In the genomic region with DNA sequence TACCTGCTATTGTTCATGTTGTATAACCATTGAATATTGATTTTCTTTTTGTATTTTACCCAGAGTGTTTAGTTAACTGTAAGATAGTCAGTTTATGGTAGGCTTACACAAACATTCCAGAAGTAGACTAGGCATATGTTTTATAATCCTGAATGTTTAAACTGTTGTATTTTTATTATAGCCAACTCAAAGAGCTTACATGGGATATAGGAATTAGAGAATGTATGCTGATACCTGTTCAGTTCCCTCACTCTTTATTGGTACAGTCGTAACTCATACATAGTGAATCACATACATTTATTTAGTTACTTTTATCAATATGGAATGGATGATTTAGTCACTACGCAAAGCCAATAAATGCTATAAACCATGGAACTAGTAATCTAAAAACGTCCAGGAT, we compare ENCODE assay signal across 7 cellular contexts.
"Had no signal": no experiment of that assay in that cellular context is flagged by ENCODE, and none has a peak within 500 bp of the region (broad histone marks: within the 10 kb centered on the region; RNA-seq: fewer than 3 reads in every experiment).

No MANE protein-coding gene starts in this region.

- H3K27ac ChIP-seq: GM23248 had no signal

- DNase-seq: GM23248, H9, HCEC 1CT, IMR-90 had no signal

- FAIRE-seq: H1, HTR-8/SVneo, K562 had no signal

- H3K4me3 Mint-ChIP-seq: H9 had no signal

- H3K4me3 ChIP-seq: GM23248, K562 had no signal

- ATAC-seq: K562 had no signal

- H3K9ac ChIP-seq: GM23248 had no signal

- H2AFZ ChIP-seq: GM23248 had no signal
